In the genomic region with DNA sequence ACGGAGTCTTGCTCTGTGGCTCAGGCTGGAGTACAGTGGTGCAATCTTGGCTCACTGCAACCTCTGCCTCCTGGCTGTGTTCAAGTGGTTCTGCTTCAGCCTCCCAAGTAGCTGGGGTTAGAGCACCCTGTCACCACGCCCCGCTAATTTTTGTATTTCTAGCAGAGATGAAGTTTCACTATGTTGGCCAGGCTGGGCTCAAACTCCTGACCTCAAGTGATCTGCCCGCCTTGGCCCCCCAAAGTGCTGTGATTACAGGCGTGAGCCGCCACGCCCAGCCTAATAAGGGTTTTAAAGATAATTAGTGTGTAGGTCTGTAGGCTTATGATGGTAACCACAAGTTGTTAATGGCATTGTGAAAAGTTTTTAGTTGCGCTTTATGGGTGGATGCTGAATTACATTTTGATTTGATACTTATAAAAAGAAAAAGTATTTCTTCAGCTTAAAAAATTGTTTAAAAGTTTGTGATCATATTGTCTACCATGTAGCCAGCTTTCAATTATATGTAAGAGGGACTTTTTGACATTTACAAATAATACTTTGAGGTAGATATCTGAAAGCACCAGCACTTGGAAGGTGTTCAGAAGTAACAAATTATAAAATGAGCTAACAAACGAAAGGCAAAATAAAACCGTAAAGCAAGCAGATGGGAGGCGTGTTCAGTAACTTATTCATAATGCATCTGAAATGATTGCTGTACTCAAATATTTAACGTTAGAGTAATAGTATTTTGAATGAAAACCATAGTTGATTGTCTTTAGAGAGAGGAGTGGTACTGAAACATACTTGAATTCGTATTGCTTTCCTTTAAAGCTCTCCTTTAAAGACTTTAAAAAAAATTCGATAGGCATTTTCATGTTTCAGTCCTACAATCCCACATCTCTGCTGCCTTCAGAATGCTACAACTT, we compare ENCODE assay signal across 2 cellular contexts.
TF ChIP-seq lines count a peak whose summit lies in the region.

No MANE protein-coding gene starts in this region.

TF ChIP-seq in HEK293, 187 proteins besides CTCF, POLR2A, EP300 and RAD21:
- TF ChIP-seq ZNF423 (tag by site-specific recombination; IDR thresholded peaks at IDR 0.05) (no peak), GLIS1 (tag by site-specific recombination; IDR thresholded peaks at IDR 0.05) (peak; percentile 68), ZNF169 (tag by site-specific recombination; IDR thresholded peaks at IDR 0.05) (no peak), ZNF121 (tag by site-specific recombination; IDR thresholded peaks at IDR 0.05) (peak; percentile 68), KLF1 (tag by site-specific recombination; IDR thresholded peaks at IDR 0.05) (peak; percentile 88), PRDM6 (tag by site-specific recombination; IDR thresholded peaks at IDR 0.05) (peak; percentile 71), ZNF747 (tag by site-specific recombination; IDR thresholded peaks at IDR 0.05) (no peak), SP7 (tag by site-specific recombination; IDR thresholded peaks at IDR 0.05) (peak; percentile 98), OSR2 (tag by site-specific recombination; IDR thresholded peaks at IDR 0.05) (peak; percentile 89), ZNF560 (tag by site-specific recombination; IDR thresholded peaks at IDR 0.05; ENCODE audit: borderline replicate concordance) (no peak)

TF ChIP-seq in K562, 482 proteins besides CTCF, POLR2A, EP300 and RAD21:
- TF ChIP-seq ILF3 (IDR thresholded peaks at IDR 0.05; ENCODE audit: borderline replicate concordance) (peak; percentile 20; the same call in 1 of the 2 replicates), CHCHD3 (CRISPR knock-in tag; IDR thresholded peaks at IDR 0.05) (no peak), POLR2AphosphoS2 (IDR thresholded peaks at IDR 0.05; ENCODE audit: low read length) (0 out of 2 replicates have a peak, but pooled peaks have one; percentile 1)
TF ChIP-seq in K562: peak in this region for 2.
